Comparison of ENCODE assay signal across 8 cellular contexts in the genomic region with DNA sequence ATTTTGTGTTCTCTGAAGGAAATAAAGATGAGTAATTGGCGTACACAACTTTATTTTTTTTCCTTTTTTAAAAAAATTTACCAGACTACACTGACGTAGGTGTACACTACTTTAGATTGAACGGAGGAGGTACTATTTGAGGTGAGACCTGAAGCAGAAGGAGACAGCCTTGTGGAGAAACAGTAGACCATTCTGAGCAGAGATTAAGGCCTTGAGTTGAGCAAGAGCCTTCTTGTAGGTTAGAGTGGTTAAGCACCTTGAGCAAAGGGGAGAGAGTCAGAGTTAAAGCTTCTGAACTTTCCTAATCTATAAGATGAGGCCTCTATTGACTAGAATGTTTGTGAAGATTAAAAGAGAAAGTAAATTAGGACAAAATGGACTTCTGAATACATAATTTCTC. TPM values are rescaled to one million over a fixed set of nuclear protein-coding genes. Genes with fewer than 3 reads are reported as not detected.
A peak's percentile ranks its signal among the peaks of the same experiment; 100 is the strongest.
DNase-seq lines count a peak whose midpoint lies in the region; ATAC-seq, FAIRE-seq and TF ChIP-seq lines count a peak whose summit lies in the region.

No MANE protein-coding gene starts in this region.

- H3K36me3 Mint-ChIP-seq in CD8-positive, alpha-beta memory T cell: peaks cover 0 to 32% (median 5%) of the 10 kb centered on the region in 3 donors
- no peaks in the 10 kb centered on the region for H3K36me3 Mint-ChIP-seq in natural killer cell

- H3K36me3 ChIP-seq in CD8-positive, alpha-beta memory T cell (ENCODE audit: insufficient read depth, low read length): peaks cover 3% of the 10 kb centered on the region
- no peaks in the 10 kb centered on the region for H3K36me3 ChIP-seq in mammary epithelial cell (ENCODE audit: insufficient read depth, low read length)

- POLR2A ChIA-PET in CD8-positive, alpha-beta memory T cell (lab: Charles Lee): interaction anchor here (0.7 kb wide), 1 partner anchor 15 kb away, joined by 7 read pairs; no protein-coding TSS in a partner anchor

- H3K4me2 ChIP-seq in mammary epithelial cell (ENCODE audit: insufficient read depth, low read depth, low read length): peak overlapping the region; percentile 81

- WGBS in mammary epithelial cell (ENCODE audit: low coverage, missing lambda C conversion rate): 49% methylated on average over 3 of the region's 3 CpGs

- intact Hi-C loops in mammary epithelial cell (cut with micrococcal nuclease): no loop called here
- intact Hi-C loops in natural killer cell (cut with micrococcal nuclease): no loop called here

- no peak overlapping the region for H2AFZ ChIP-seq in mammary epithelial cell (ENCODE audit: low read depth, low read length)

- no peaks in the 10 kb centered on the region for H3K27me3 ChIP-seq in CD8-positive, alpha-beta memory T cell (ENCODE audit: insufficient read depth, low read length, poor library complexity, severe bottlenecking)
- H3K27me3 ChIP-seq in mammary epithelial cell (ENCODE audit: insufficient read depth, low read length): no peaks in the 10 kb centered on the region

- H3K4me1 Mint-ChIP-seq in CD8-positive, alpha-beta memory T cell: peaks cover 13 to 40% (median 22%) of the 10 kb centered on the region in 3 donors
- peaks cover 30 to 38% of the 10 kb centered on the region in 2 donors for H3K4me1 Mint-ChIP-seq in natural killer cell

- peak overlapping the region; percentile 60 to 86 (median 73) for H3K4me3 Mint-ChIP-seq in CD8-positive, alpha-beta memory T cell
- peak overlapping the region; percentile 72 for H3K4me3 Mint-ChIP-seq in natural killer cell

- H3K9ac ChIP-seq in mammary epithelial cell (ENCODE audit: insufficient read depth, low read length): peak overlapping the region; percentile 30

- ATAC-seq in natural killer cell: peak in 2 of 3 donors; percentile 33 to 34

- H4K20me1 ChIP-seq in mammary epithelial cell (ENCODE audit: insufficient read depth, low read length): peaks cover 4% of the 10 kb centered on the region

- in situ Hi-C loops in KBM-7 (cut with MboI; ENCODE audit: low pct_unique_long_range_greater_than_20kb, low sequenced_read_pairs) (no loop called here), mammary epithelial cell (cut with MboI; ENCODE audit: low sequenced_read_pairs in 2 of 2) (no loop called here)

- H3K4me3 ChIP-seq in CD8-positive, alpha-beta memory T cell (ENCODE audit: low read length): peak overlapping the region; percentile 7
- peak overlapping the region; percentile 63 to 99 (median 97) for H3K4me3 ChIP-seq in mammary epithelial cell (replicated peaks in 1 of 3; ENCODE audit: insufficient read depth in 1 of 3, low read depth in 2 of 3, low read length in 3 of 3)

- H3K27me3 Mint-ChIP-seq in CD8-positive, alpha-beta memory T cell: peaks cover 0 to 3% of the 10 kb centered on the region in 2 donors
- no peaks in the 10 kb centered on the region for H3K27me3 Mint-ChIP-seq in natural killer cell (ENCODE audit: low read depth in 2 of 2)

- peak in 2 of 5 donors; percentile 29 to 39 for DNase-seq in CD8-positive, alpha-beta memory T cell
- peak; percentile 42 for DNase-seq in KBM-7
- peak; percentile 53 for DNase-seq in mammary epithelial cell
- no peak for DNase-seq in natural killer cell
- no peak for DNase-seq in A172 (ENCODE audit: low spot score)
- DNase-seq in GM19238 (ENCODE audit: insufficient read length, low spot score): no peak
- DNase-seq in cerebellar nuclear complex (lab: John Stamatoyannopoulos, UW): no peak
- no peak for DNase-seq in urothelium cell line (ENCODE audit: low spot score)

- CTCF ChIA-PET in CD8-positive, alpha-beta memory T cell (lab: Charles Lee): interaction anchor here (0.6 to 1.0 kb wide), 2 partner anchors 20 to 25 kb away, joined by 3 to 4 read pairs; no protein-coding TSS in a partner anchor
- CTCF ChIA-PET in mammary epithelial cell (lab: Charles Lee; ENCODE audit: low non-redundant PET): no interaction called here

- H3K27ac Mint-ChIP-seq in CD8-positive, alpha-beta memory T cell: peak overlapping the region in 7 of 8 donors; percentile 47 to 83 (median 65)
- H3K27ac Mint-ChIP-seq in natural killer cell: peak overlapping the region; percentile 56 to 74

- BruUV-seq in mammary epithelial cell (replicated peaks; lab: Mats Ljungman, UMichigan): no TSS peak

- H3K9me3 ChIP-seq in CD8-positive, alpha-beta memory T cell (ENCODE audit: low read length): no peaks in the 10 kb centered on the region
- no peaks in the 10 kb centered on the region for H3K9me3 ChIP-seq in mammary epithelial cell (replicated peaks; ENCODE audit: insufficient read depth, low read length)

- peaks cover 54% of the 10 kb centered on the region for H3K4me1 ChIP-seq in CD8-positive, alpha-beta memory T cell (ENCODE audit: insufficient read depth, low read length)
- H3K4me1 ChIP-seq in mammary epithelial cell (ENCODE audit: insufficient read depth, low read length): peaks cover 12% of the 10 kb centered on the region

- TF ChIP-seq CTCF in mammary epithelial cell (conservative IDR thresholded peaks at IDR 0.05 in 1 of 2, IDR thresholded peaks at IDR 0.05 in 1 of 2; ENCODE audit: extremely low read depth in 1 of 2, insufficient read depth in 1 of 2, low read depth in 1 of 2, low read length in 2 of 2) (no peak), natural killer cell (IDR thresholded peaks at IDR 0.05) (no peak)

- H3K9me3 Mint-ChIP-seq in CD8-positive, alpha-beta memory T cell: no peaks in the 10 kb centered on the region
- no peaks in the 10 kb centered on the region for H3K9me3 Mint-ChIP-seq in natural killer cell

- FAIRE-seq in urothelium cell line (lab: Jason Lieb, UNC): no peak

- no peak overlapping the region for H3K27ac ChIP-seq in CD8-positive, alpha-beta memory T cell (ENCODE audit: low read depth, low read length)
- no peak overlapping the region for H3K27ac ChIP-seq in mammary epithelial cell (ENCODE audit: insufficient read depth, low read depth, low read length)

- dilution Hi-C loops in mammary epithelial cell (cut with HindIII; ENCODE audit: low sequenced_read_pairs): no loop called here

- H3K79me2 ChIP-seq in mammary epithelial cell (ENCODE audit: insufficient read depth, low read length): peaks cover 73% of the 10 kb centered on the region

RNA-seq across cellular contexts. Expression of gene LEMD3, which starts 2.5 kb away (rescaled TPM):
- total RNA-seq in CD8-positive, alpha-beta memory T cell: 10 to 100 TPM; 26.4 to 26.8 TPM
- 28.0 TPM for polyA plus RNA-seq in CD8-positive, alpha-beta memory T cell
- total RNA-seq in mammary epithelial cell: 10 to 100 TPM; 31.2 to 47.0 TPM
- polyA plus RNA-seq in mammary epithelial cell: 9.4 TPM
- polyA minus RNA-seq in mammary epithelial cell: 12.8 TPM
- total RNA-seq in natural killer cell: 10 to 100 TPM; 67.3 to 76.2 (median 71.1) TPM
- 17.8 and 18.3 TPM in 2 replicates for total RNA-seq in A172 (2014; rRNA removed; shearing (Covaris generic))

RNA-seq across cellular contexts. Expression of gene WIF1, which starts 50.8 kb away (rescaled TPM):
- total RNA-seq in CD8-positive, alpha-beta memory T cell: not detected
- not detected for polyA plus RNA-seq in CD8-positive, alpha-beta memory T cell
- total RNA-seq in mammary epithelial cell (not detected), natural killer cell (not detected)
- not detected for polyA plus RNA-seq in mammary epithelial cell
- not detected for polyA minus RNA-seq in mammary epithelial cell
- not detected in 2 replicates for total RNA-seq in A172 (2014; rRNA removed; shearing (Covaris generic))

Comparison
In these comparisons a context has a peak if more than half of its experiments do, and no peak if none do; other contexts are left out.
1. DNase-seq: peak in KBM-7 (single experiment) and mammary epithelial cell (single experiment); none in natural killer cell (single experiment), A172 (single experiment), GM19238 (single experiment), cerebellar nuclear complex (0 of 2) and urothelium cell line (single experiment).